In genomic region chr1:193103759-193104495, GRCh38 we compare ENCODE assay signal across 8 cellular contexts. TPM values are rescaled to one million over a fixed set of nuclear protein-coding genes. Genes with fewer than 3 reads are reported as not detected.
DNase-seq lines count a peak whose midpoint lies in the region; ATAC-seq and TF ChIP-seq lines count a peak whose summit lies in the region.

No MANE protein-coding gene starts in this region.

- CTCF ChIA-PET in mammary epithelial cell (lab: Charles Lee; ENCODE audit: low non-redundant PET) = interaction anchor here (1.0 kb wide), 1 partner anchor 45 kb away, joined by 3 read pairs; the partner anchor contains the start of genes RO60 and UCHL5

- peaks cover 43% of the 10 kb centered on the region for H3K79me2 ChIP-seq in mammary epithelial cell (ENCODE audit: insufficient read depth, low read length)

- 48% methylated on average over 9 of the region's 9 CpGs for WGBS in mammary epithelial cell (ENCODE audit: low coverage, missing lambda C conversion rate)

- H3K4me2 ChIP-seq in mammary epithelial cell (ENCODE audit: insufficient read depth, low read depth, low read length) = peak overlapping the region; percentile 81

- DNase-seq in AG20443 (ENCODE audit: low spot score) (peak; percentile 7), HL-60 (ENCODE audit: low read depth in 1 of 2, low spot score in 1 of 2) (no peak), mammary epithelial cell (peak; percentile 6), mucosa of descending colon (no peak), GM03348 (ENCODE audit: low spot score) (no peak), dedifferentiated amniotic fluid mesenchymal stem cell (ENCODE audit: extremely low spot score) (no peak), NCI-H2227 (lab: John Stamatoyannopoulos, UW; ENCODE audit: unreplicated experiment) (no peak), amniotic stem cell (lab: John Stamatoyannopoulos, UW) (no peak)

- dilution Hi-C loops in mammary epithelial cell (cut with HindIII; ENCODE audit: low sequenced_read_pairs) = no loop called here

- intact Hi-C loops in mammary epithelial cell (cut with micrococcal nuclease) (no loop called here), mucosa of descending colon (cut with DNase I, micrococcal nuclease) (loop anchor here in 1 of 2 donors (5.0 kb wide), 1 partner anchor 42 kb away; no protein-coding TSS in a partner anchor)

- no peaks in the 10 kb centered on the region for H4K20me1 ChIP-seq in mammary epithelial cell (ENCODE audit: insufficient read depth, low read length)

- peaks cover 12% of the 10 kb centered on the region for H3K4me1 ChIP-seq in mammary epithelial cell (ENCODE audit: insufficient read depth, low read length)
- H3K4me1 ChIP-seq in mucosa of descending colon (ENCODE audit: low read depth) = peaks cover 11% of the 10 kb centered on the region

- H3K27me3 ChIP-seq in HL-60 (ENCODE audit: insufficient read depth, poor library complexity, severe bottlenecking) (no peaks in the 10 kb centered on the region), mammary epithelial cell (ENCODE audit: insufficient read depth, low read length) (no peaks in the 10 kb centered on the region)

- H3K4me3 ChIP-seq in HL-60 (replicated peaks; ENCODE audit: insufficient read depth, low read length) (peak overlapping the region; percentile 85), mammary epithelial cell (replicated peaks in 1 of 3; ENCODE audit: insufficient read depth in 1 of 3, low read depth in 2 of 3, low read length in 3 of 3) (peak overlapping the region; percentile 56 to 86 (median 86)), mucosa of descending colon (peak overlapping the region; percentile 77)

- H2AFZ ChIP-seq in mammary epithelial cell (ENCODE audit: low read depth, low read length) = peak overlapping the region; percentile 93

- BruUV-seq in mammary epithelial cell (replicated peaks; lab: Mats Ljungman, UMichigan) = no TSS peak

- no peak for ATAC-seq in mucosa of descending colon

- in situ Hi-C loops in mammary epithelial cell (cut with MboI; ENCODE audit: low sequenced_read_pairs in 2 of 2) = no loop called here

- peak overlapping the region; percentile 60 for H3K27ac ChIP-seq in HL-60 (replicated peaks)
- peak overlapping the region; percentile 77 for H3K27ac ChIP-seq in mammary epithelial cell (ENCODE audit: insufficient read depth, low read depth, low read length)

- TF ChIP-seq CTCF in HL-60 (IDR thresholded peaks at IDR 0.05; ENCODE audit: insufficient read depth, low read length) (no peak), mammary epithelial cell (conservative IDR thresholded peaks at IDR 0.05 in 1 of 2, IDR thresholded peaks at IDR 0.05 in 1 of 2; ENCODE audit: extremely low read depth in 1 of 2, insufficient read depth in 1 of 2, low read depth in 1 of 2, low read length in 2 of 2) (no peak), mucosa of descending colon (IDR thresholded peaks at IDR 0.05) (no peak)

- H3K9me3 ChIP-seq in mammary epithelial cell (replicated peaks; ENCODE audit: insufficient read depth, low read length) = no peaks in the 10 kb centered on the region
- no peaks in the 10 kb centered on the region for H3K9me3 ChIP-seq in mucosa of descending colon

- peak overlapping the region; percentile 82 for H3K9ac ChIP-seq in mammary epithelial cell (ENCODE audit: insufficient read depth, low read length)

- H3K36me3 ChIP-seq in mammary epithelial cell (ENCODE audit: insufficient read depth, low read length) = no peaks in the 10 kb centered on the region
- no peaks in the 10 kb centered on the region for H3K36me3 ChIP-seq in mucosa of descending colon (ENCODE audit: low read depth)

RNA-seq across cellular contexts. Expression of gene GLRX2, which starts 1.3 kb away (rescaled TPM):
- total RNA-seq in mammary epithelial cell (10 to 100 TPM in 1 of 2 donors, 1 to 10 TPM in 1; 6.7 to 36.3 TPM), mucosa of descending colon (10 to 100 TPM; 15.2 to 28.8 (median 23.6) TPM)
- 12.6 TPM for polyA plus RNA-seq in mammary epithelial cell
- polyA minus RNA-seq in mammary epithelial cell = 4.2 TPM

RNA-seq across cellular contexts. Expression of gene CDC73, which starts 17.9 kb away (rescaled TPM):
- total RNA-seq in mammary epithelial cell (10 to 100 TPM; 27.5 to 58.3 TPM), mucosa of descending colon (10 to 100 TPM; 41.0 to 82.0 (median 45.3) TPM)
- 25.8 TPM for polyA plus RNA-seq in mammary epithelial cell
- 20.8 TPM for polyA minus RNA-seq in mammary epithelial cell

RNA-seq across cellular contexts. Expression of gene RO60, which starts 44.5 kb away (rescaled TPM):
- total RNA-seq in mammary epithelial cell (100 to 1,000 TPM in 1 of 2 donors, 10 to 100 TPM in 1; 56.1 to 118 TPM), mucosa of descending colon (10 to 100 TPM; 34.1 to 90.8 (median 43.6) TPM)
- polyA plus RNA-seq in mammary epithelial cell = 27.0 TPM
- polyA minus RNA-seq in mammary epithelial cell = 56.5 TPM

RNA-seq across cellular contexts. Expression of gene UCHL5, which starts 44.8 kb away (rescaled TPM):
- 10 to 100 TPM; 26.3 to 52.6 TPM for total RNA-seq in mammary epithelial cell
- 25.0 TPM for polyA plus RNA-seq in mammary epithelial cell
- 75.1 TPM for polyA minus RNA-seq in mammary epithelial cell
- 10 to 100 TPM; 28.7 to 32.7 (median 29.1) TPM for total RNA-seq in mucosa of descending colon

Comparison
In these comparisons a context has a peak if more than half of its experiments do, and no peak if none do; other contexts are left out.
1. DNase-seq: peak in AG20443 (single experiment) and mammary epithelial cell (single experiment); none in HL-60 (0 of 2), mucosa of descending colon (0 of 3), GM03348 (single experiment), dedifferentiated amniotic fluid mesenchymal stem cell (single experiment), NCI-H2227 (single experiment) and amniotic stem cell (single experiment).
2. Peak in every context shown above with its lines, with median percentiles within 50 percentile points of each other: H3K4me3 ChIP-seq.